15 cellular contexts compared by ENCODE assay signal in genomic region chr3:190580443-190580842, GRCh38.
DNase-seq lines count a peak whose midpoint lies in the region; ATAC-seq and TF ChIP-seq lines count a peak whose summit lies in the region.
"Had no signal": no experiment of that assay in that cellular context is flagged by ENCODE, and none has a peak within 500 bp of the region (broad histone marks: within the 10 kb centered on the region; RNA-seq: fewer than 3 reads in every experiment).

No MANE protein-coding gene starts in this region.

- 72 to 92% (median 79%) methylated on average over 2 of the region's 2 CpGs for WGBS in heart left ventricle, 4 donors
- no CpG with 5 or more reads among the region's 2 CpGs for WGBS in IMR-90 (ENCODE audit: extremely low coverage in 2 of 2, insufficient read length in 1 of 2), 2 experiments

- H4K8ac ChIP-seq in IMR-90 (ENCODE audit: low read depth in 2 of 2, low read length in 2 of 2): no peak overlapping the region

- H3K4me1 ChIP-seq in heart left ventricle (peaks cover 0 to 31% (median 7%) of the 10 kb centered on the region in 12 donors), right atrium auricular region (peaks cover 0 to 12% of the 10 kb centered on the region in 2 donors), IMR-90 (ENCODE audit: control insufficient read depth, insufficient read depth, low read length) (peaks cover 12% of the 10 kb centered on the region)

- no peak overlapping the region for H2AK5ac ChIP-seq in IMR-90 (ENCODE audit: low read depth, low read length)

- H3K9me3 ChIP-seq in heart left ventricle: no peaks in the 10 kb centered on the region
- no peaks in the 10 kb centered on the region for H3K9me3 ChIP-seq in right atrium auricular region
- H3K9me3 ChIP-seq in IMR-90 (ENCODE audit: control insufficient read depth, insufficient read depth, low read length): no peaks in the 10 kb centered on the region
- H3K9me3 ChIP-seq: SJSA1 had no signal

- H3K9me1 ChIP-seq in IMR-90 (ENCODE audit: insufficient read depth, low read length): peaks cover 4% of the 10 kb centered on the region

- no peak overlapping the region for H3K23ac ChIP-seq in IMR-90 (ENCODE audit: low read depth, low read length)

- no peak overlapping the region; the same call in 1 of the 2 replicates for H4K5ac ChIP-seq in IMR-90 (ENCODE audit: low read depth, low read length)

- no peak for TF ChIP-seq RAD21 in IMR-90 (IDR thresholded peaks at IDR 0.05; ENCODE audit: low read length)

- H2BK120ac ChIP-seq in IMR-90 (ENCODE audit: low read depth, low read length): no peak overlapping the region

- H3K36me3 ChIP-seq in heart left ventricle (no peaks in the 10 kb centered on the region), right atrium auricular region (no peaks in the 10 kb centered on the region), IMR-90 (ENCODE audit: control insufficient read depth, insufficient read depth, low read length) (no peaks in the 10 kb centered on the region)
- H3K36me3 ChIP-seq: SJSA1 had no signal

- dilution Hi-C loops in IMR-90 (cut with HindIII; ENCODE audit: low sequenced_read_pairs, unreplicated experiment): no loop called here

- H2AFZ ChIP-seq in IMR-90 (replicated peaks; ENCODE audit: low read length, poor library complexity): no peak overlapping the region

- H3K18ac ChIP-seq in IMR-90 (ENCODE audit: low read depth, low read length): peak overlapping the region; percentile 27; the same call in 1 of the 2 replicates

- no TSS peak for BruUV-seq in IMR-90 (replicated peaks; lab: Mats Ljungman, UMichigan)

- H3K9ac ChIP-seq in IMR-90 (ENCODE audit: low read depth, low read length): no peak overlapping the region

- no peak overlapping the region for H2BK20ac ChIP-seq in IMR-90 (ENCODE audit: low read depth, low read length)

- H3K56ac ChIP-seq in IMR-90 (ENCODE audit: extremely low read depth, insufficient read depth, low read length): no peak overlapping the region

- in situ Hi-C loops in IMR-90 (cut with MboI; ENCODE audit: low sequenced_read_pairs): no loop called here

- TF ChIP-seq CTCF in heart left ventricle (IDR thresholded peaks at IDR 0.05): no peak
- no peak for TF ChIP-seq CTCF in right atrium auricular region (IDR thresholded peaks at IDR 0.05)
- TF ChIP-seq CTCF in IMR-90 (conservative IDR thresholded peaks at IDR 0.05; ENCODE audit: low read depth, low read length): no peak

- H2AK9ac ChIP-seq in IMR-90 (replicated peaks; ENCODE audit: low read depth, low read length, poor library complexity): no peak overlapping the region

- no peak overlapping the region for H2BK15ac ChIP-seq in IMR-90 (ENCODE audit: low read depth, low read length)

- peaks cover 4 to 5% of the 10 kb centered on the region in 2 experiments; a peak in 2 of 4 replicates for H3K79me1 ChIP-seq in IMR-90 (ENCODE audit: low read depth in 1 of 2, low read length in 2 of 2)

- peak overlapping the region; percentile 18 for H2BK5ac ChIP-seq in IMR-90 (ENCODE audit: low read depth, low read length, poor library complexity, severe bottlenecking)

- ATAC-seq in heart left ventricle: no peak
- ATAC-seq in IMR-90 (ENCODE audit: low read depth): no peak
- ATAC-seq in left lobe of liver: peak; percentile 69
- ATAC-seq in GM21367 (IDR thresholded peaks at IDR 0.05; ENCODE audit: unreplicated experiment): no peak
- ATAC-seq: HCT116, Panc1 had no signal

- no peak for TF ChIP-seq POLR2A in heart left ventricle (IDR thresholded peaks at IDR 0.05)
- no peak for TF ChIP-seq POLR2A in IMR-90 (IDR thresholded peaks at IDR 0.05; ENCODE audit: low read depth, low read length)

- no peak overlapping the region for H3K4ac ChIP-seq in IMR-90 (ENCODE audit: low read depth, low read length)

- DNase-seq in heart left ventricle (no peak), right atrium auricular region (ENCODE audit: low spot score) (no peak), IMR-90 (no peak), left lobe of liver (ENCODE audit: low spot score) (no peak), activated T-cell treated with anti-CD3 and anti-CD28 coated beads for 4 hours (no peak)
- DNase-seq in activated effector memory CD4-positive, alpha-beta T cell treated with anti-CD3 and anti-CD28 coated beads, Interleukin-2, amount 50 U/mL, for 16 hours: no peak
- DNase-seq: NCI-H1105, NCI-H146, NCI-H2029 treated with DMSO at 0.1 percent for 48 hours, NCI-H510A treated with DMSO at 0.1 percent for 48 hours, NCI-H748 treated with DMSO at 0.1 percent for 48 hours had no signal

- no peak overlapping the region for H3K4me2 ChIP-seq in IMR-90 (ENCODE audit: low read depth, low read length)

- POLR2A ChIA-PET in IMR-90 (lab: Charles Lee; ENCODE audit: unreplicated experiment): no interaction called here

- no peak overlapping the region for H4K91ac ChIP-seq in IMR-90 (ENCODE audit: insufficient read depth, low read depth, low read length)

- H3K27ac ChIP-seq in heart left ventricle (peak overlapping the region in 9 of 12 donors; percentile 28 to 82 (median 57)), right atrium auricular region (peak overlapping the region in 1 of 2 donors; percentile 13), IMR-90 (ENCODE audit: insufficient read depth, low read length) (no peak overlapping the region)

- CTCF ChIA-PET in IMR-90 (lab: Yijun Ruan, JAX): no interaction called here

- H3K27me3 ChIP-seq in heart left ventricle (no peaks in the 10 kb centered on the region), right atrium auricular region (no peaks in the 10 kb centered on the region), IMR-90 (ENCODE audit: control insufficient read depth, insufficient read depth, low read length) (no peaks in the 10 kb centered on the region)
- H3K27me3 ChIP-seq: SJSA1 had no signal

- intact Hi-C loops in heart left ventricle (cut with DNase I) (no loop called here), IMR-90 (cut with micrococcal nuclease) (no loop called here)

- no peaks in the 10 kb centered on the region for H4K20me1 ChIP-seq in IMR-90 (ENCODE audit: insufficient read depth, low read length)

- H3K4me3 ChIP-seq in heart left ventricle (no peak overlapping the region), right atrium auricular region (no peak overlapping the region), IMR-90 (ENCODE audit: insufficient read depth, low read depth, low read length) (no peak overlapping the region)
- H3K4me3 ChIP-seq: SJSA1 had no signal

- H3K14ac ChIP-seq in IMR-90 (replicated peaks; ENCODE audit: low read depth, low read length): no peak overlapping the region

TF ChIP-seq in IMR-90, 13 proteins besides CTCF, POLR2A, EP300 and RAD21:
- TF ChIP-seq FOS (IDR thresholded peaks at IDR 0.05; ENCODE audit: low read depth, low read length) (no peak), MAFK (IDR thresholded peaks at IDR 0.05; ENCODE audit: low read depth, low read length) (no peak), RCOR1 (IDR thresholded peaks at IDR 0.05; ENCODE audit: insufficient replicate concordance, low read length) (no peak), SMC3 (IDR thresholded peaks at IDR 0.05; ENCODE audit: low read depth, low read length) (no peak), BHLHE40 (IDR thresholded peaks at IDR 0.05; ENCODE audit: low read depth, low read length) (no peak), ELK1 (IDR thresholded peaks at IDR 0.05; ENCODE audit: borderline replicate concordance, low read depth, low read length) (no peak), MXI1 (IDR thresholded peaks at IDR 0.05; ENCODE audit: borderline replicate concordance, low read depth, low read length) (no peak), RFX5 (IDR thresholded peaks at IDR 0.05; ENCODE audit: low read depth, low read length) (no peak), NFE2L2 (IDR thresholded peaks at IDR 0.05; ENCODE audit: low read depth, low read length) (no peak), USF2 (IDR thresholded peaks at IDR 0.05; ENCODE audit: low read depth, low read length) (no peak), CHD1 (IDR thresholded peaks at IDR 0.05; ENCODE audit: low read depth, low read length) (no peak)
